In the genomic region with DNA sequence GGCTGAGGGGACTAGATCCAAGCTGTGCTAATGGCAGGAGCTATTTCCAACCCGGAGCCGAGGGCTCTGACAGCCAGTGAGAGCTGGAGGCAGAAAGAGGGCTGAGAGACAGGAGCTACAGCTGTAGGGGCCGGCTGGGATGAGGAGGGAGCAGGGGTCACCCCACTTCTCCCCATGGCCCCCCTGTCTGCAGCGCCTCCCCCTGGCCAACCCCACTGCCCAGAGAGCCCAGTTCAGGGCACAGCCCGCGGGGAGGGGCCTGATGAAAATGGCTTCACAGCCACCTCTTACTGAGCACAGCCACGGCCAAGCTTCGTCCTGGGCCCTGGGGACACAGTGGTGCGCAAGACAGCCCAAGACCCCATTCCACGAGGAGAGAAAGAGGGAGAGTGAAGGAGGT, we compare ENCODE assay signal across 16 cellular contexts. TPM values are rescaled to one million over a fixed set of nuclear protein-coding genes. Genes with fewer than 3 reads are reported as not detected.
A peak's percentile ranks its signal among the peaks of the same experiment; 100 is the strongest.
DNase-seq lines count a peak whose midpoint lies in the region; ATAC-seq and TF ChIP-seq lines count a peak whose summit lies in the region.
"Had no signal": no experiment of that assay in that cellular context is flagged by ENCODE, and none has a peak within 500 bp of the region (broad histone marks: within the 10 kb centered on the region; RNA-seq: fewer than 3 reads in every experiment).

No MANE protein-coding gene starts in this region.

- H3K4me1 ChIP-seq in left ventricle myocardium inferior, result peaks cover 32% of the 10 kb centered on the region
- peaks cover 27% of the 10 kb centered on the region for H3K4me1 ChIP-seq in skeletal muscle satellite cell (ENCODE audit: control insufficient read depth, insufficient read depth, low read length)
- H3K4me1 ChIP-seq in ascending aorta, result peaks cover 2 to 5% of the 10 kb centered on the region in 2 donors

- H3K27me3 ChIP-seq in GM06990 (replicated peaks; ENCODE audit: control insufficient read depth, insufficient read depth, low read length) (no peaks in the 10 kb centered on the region), left ventricle myocardium inferior (ENCODE audit: low read depth) (no peaks in the 10 kb centered on the region), skeletal muscle satellite cell (ENCODE audit: control insufficient read depth, insufficient read depth, low read length) (no peaks in the 10 kb centered on the region), ascending aorta (no peaks in the 10 kb centered on the region)
- H3K27me3 ChIP-seq: dorsolateral prefrontal cortex had no signal

- TF ChIP-seq POLR2A in lower leg skin (IDR thresholded peaks at IDR 0.05), result no peak

- POLR2A ChIA-PET in RWPE1 (lab: Yijun Ruan, JAX; ENCODE audit: low non-redundant PET), result no interaction called here

- DNase-seq in GM06990 (ENCODE audit: extremely low read depth, insufficient read length) (no peak), RWPE1 (ENCODE audit: low spot score) (no peak), left ventricle myocardium inferior (no peak), ascending aorta (ENCODE audit: low spot score in 2 of 2) (no peak), lower leg skin (ENCODE audit: low spot score in 2 of 2) (no peak)
- no peak for DNase-seq in stimulated activated naive CD8-positive, alpha-beta T cell treated with anti-CD3 and anti-CD28 coated beads, Interleukin-15, Interleukin-2, amounts not matched to agents 100 U/mL and 50 U/mL, for 24 hours
- DNase-seq: activated CD4-positive, alpha-beta memory T cell treated with anti-CD3 and anti-CD28 coated beads, Interleukin-2, amount 10 ng/mL, durations not matched to agents 7 days and 5 days; CD4-positive, CD25-positive, alpha-beta regulatory T cell; dorsolateral prefrontal cortex; hippocampal formation; NCI-H146; NK-92 treated with Interleukin-12 subunit alpha and Interleukin-12 subunit beta, amount 100 ng/mL, for 24 hours had no signal

- no peak overlapping the region for H3K4me3 ChIP-seq in GM06990 (replicated peaks; ENCODE audit: low read depth, low read length)
- H3K4me3 ChIP-seq in left ventricle myocardium inferior, result no peak overlapping the region
- H3K4me3 ChIP-seq in skeletal muscle satellite cell (ENCODE audit: low read length), result no peak overlapping the region
- no peak overlapping the region for H3K4me3 ChIP-seq in ascending aorta
- no peak overlapping the region for H3K4me3 ChIP-seq in lower leg skin (ENCODE audit: low read depth, poor library complexity, severe bottlenecking)

- peak overlapping the region; percentile 80 for H3K27ac ChIP-seq in RWPE1
- peak overlapping the region; percentile 90 for H3K27ac ChIP-seq in left ventricle myocardium inferior (replicated peaks)
- peak overlapping the region in 1 of 2 donors; percentile 51 for H3K27ac ChIP-seq in ascending aorta

- no peak overlapping the region for H3K4me2 ChIP-seq in skeletal muscle satellite cell (ENCODE audit: low read length)

- CTCF ChIA-PET in RWPE1 (lab: Yijun Ruan, JAX), result interaction anchor here (0.6 kb wide), 1 partner anchor 198 kb away, joined by 3 read pairs; no protein-coding TSS in a partner anchor

- TF ChIP-seq CTCF in GM06990 (IDR thresholded peaks at IDR 0.05; ENCODE audit: insufficient read depth, low read length, poor library complexity, severe bottlenecking) (peak; percentile 34), RWPE1 (conservative IDR thresholded peaks at IDR 0.05; ENCODE audit: low read depth) (no peak; the same call in 1 of the 2 replicates), left ventricle myocardium inferior (IDR thresholded peaks at IDR 0.05; ENCODE audit: borderline replicate concordance) (no peak), ascending aorta (IDR thresholded peaks at IDR 0.05) (no peak), lower leg skin (IDR thresholded peaks at IDR 0.05) (no peak)

- no peaks in the 10 kb centered on the region for H3K9me3 ChIP-seq in left ventricle myocardium inferior (replicated peaks)
- H3K9me3 ChIP-seq in skeletal muscle satellite cell (replicated peaks; ENCODE audit: low read length), result no peaks in the 10 kb centered on the region
- H3K9me3 ChIP-seq in ascending aorta, result no peaks in the 10 kb centered on the region

- peak overlapping the region; percentile 63 for H3K9ac ChIP-seq in skeletal muscle satellite cell (ENCODE audit: low read depth, low read length)

- intact Hi-C loops in left ventricle myocardium inferior (cut with micrococcal nuclease), result no loop called here
- intact Hi-C loops in ascending aorta (cut with DNase I), result no loop called here
- intact Hi-C loops in lower leg skin (cut with DNase I; ENCODE audit: low total_unique reads), result no loop called here

- ATAC-seq in stimulated activated naive CD8-positive, alpha-beta T cell treated with anti-CD3 and anti-CD28 coated beads, Interleukin-15, Interleukin-2, amounts not matched to agents 100 U/mL and 50 U/mL, for 24 hours, result no peak
- ATAC-seq in GM21786 (IDR thresholded peaks at IDR 0.05; ENCODE audit: unreplicated experiment), result no peak
- ATAC-seq: activated naive CD4-positive, alpha-beta T cell treated with anti-CD3 and anti-CD28 coated beads, Interleukin-2, amount 50 U/mL, for 72 hours; stimulated activated memory B cell treated with anti-CD40 and anti-IgM and Interleukin-4, amounts not matched to agents 10 μg/mL and 1 μg/mL and 100 μg/mL, for 72 hours had no signal

- 84 to 91% methylated on average over 7 to 10 of the region's 10 CpGs for whole genome bisulfite sequencing in lower leg skin, 2 donors

- H3K36me3 ChIP-seq in GM06990 (ENCODE audit: control insufficient read depth, insufficient read depth, low read length), result no peaks in the 10 kb centered on the region
- no peaks in the 10 kb centered on the region for H3K36me3 ChIP-seq in left ventricle myocardium inferior
- no peaks in the 10 kb centered on the region for H3K36me3 ChIP-seq in skeletal muscle satellite cell (ENCODE audit: insufficient read depth, low read length)
- H3K36me3 ChIP-seq in ascending aorta, result no peaks in the 10 kb centered on the region

RNA-seq across cellular contexts. Expression of a gene that starts 27.9 kb away (rescaled TPM):
- total RNA-seq in left ventricle myocardium inferior (325 TPM), ascending aorta (1,479 TPM), lower leg skin (1,000 to 10,000 TPM; 2,414 to 3,362 (median 2,993) TPM)
- 2,395 and 3,503 TPM in 2 replicates for total RNA-seq in skeletal muscle satellite cell (2012; rRNA removed)

RNA-seq across cellular contexts. Expression of a gene that starts 46.7 kb away (rescaled TPM):
- total RNA-seq in left ventricle myocardium inferior, result 17.2 TPM
- total RNA-seq in skeletal muscle satellite cell (2012; rRNA removed), result 0.25 and 0.87 TPM in 2 replicates
- total RNA-seq in ascending aorta, result 8.9 TPM
- 10 to 100 TPM; 12.2 to 22.3 (median 17.5) TPM for total RNA-seq in lower leg skin

RNA-seq across cellular contexts. Expression of a gene that starts 58.3 kb away (rescaled TPM):
- total RNA-seq in left ventricle myocardium inferior (37.7 TPM), ascending aorta (2.2 TPM), lower leg skin (10 to 100 TPM; 25.5 to 51.3 (median 38.9) TPM)
- 1.7 TPM in 1 of 2 replicates, not detected in the other for total RNA-seq in skeletal muscle satellite cell (2012; rRNA removed)
